In genomic region chr7:94565247-94565894, GRCh38 we compare ENCODE assay signal across 16 cellular contexts. TPM values are rescaled to one million over a fixed set of nuclear protein-coding genes. Genes with fewer than 3 reads are reported as not detected.
DNase-seq lines count a peak whose midpoint lies in the region; ATAC-seq, FAIRE-seq and TF ChIP-seq lines count a peak whose summit lies in the region.
"Had no signal": no experiment of that assay in that cellular context is flagged by ENCODE, and none has a peak within 500 bp of the region (broad histone marks: within the 10 kb centered on the region; RNA-seq: fewer than 3 reads in every experiment).

No MANE protein-coding gene starts in this region.

- no peaks in the 10 kb centered on the region for H3K9me3 Mint-ChIP-seq in stimulated activated memory B cell treated with anti-CD40 and anti-IgM and Interleukin-4, amounts not matched to agents 10 μg/mL and 1 μg/mL and 100 μg/mL, for 72 hours
- H3K9me3 Mint-ChIP-seq: CD8-positive, alpha-beta T cell; GM23338 had no signal

- no peak overlapping the region for H3K27ac ChIP-seq in A549

- H3K27ac Mint-ChIP-seq in stimulated activated memory B cell treated with anti-CD40 and anti-IgM and Interleukin-4, amounts not matched to agents 10 μg/mL and 1 μg/mL and 100 μg/mL, for 72 hours = no peak overlapping the region
- H3K27ac Mint-ChIP-seq: CD8-positive, alpha-beta T cell; GM23338; H9 had no signal

- H3K4me3 Mint-ChIP-seq in stimulated activated memory B cell treated with anti-CD40 and anti-IgM and Interleukin-4, amounts not matched to agents 10 μg/mL and 1 μg/mL and 100 μg/mL, for 72 hours = no peak overlapping the region
- H3K4me3 Mint-ChIP-seq: CD8-positive, alpha-beta T cell; GM23338; H9 had no signal

- no peak overlapping the region for H3K4me3 ChIP-seq in A549
- H3K4me3 ChIP-seq: GM23338 had no signal

- H3K27me3 Mint-ChIP-seq in stimulated activated memory B cell treated with anti-CD40 and anti-IgM and Interleukin-4, amounts not matched to agents 10 μg/mL and 1 μg/mL and 100 μg/mL, for 72 hours = no peaks in the 10 kb centered on the region

- no peak for DNase-seq in A549 (ENCODE audit: low read depth in 1 of 2, low spot score in 1 of 2)
- DNase-seq in MV-4-11 (lab: John Stamatoyannopoulos, UW) = peak; percentile 2
- no peak for DNase-seq in dedifferentiated amniotic fluid mesenchymal stem cell (ENCODE audit: extremely low spot score)
- no peak for DNase-seq in NCI-H1694 (lab: John Stamatoyannopoulos, UW)
- DNase-seq: 8988T; C1 segment of cervical spinal cord; Caco-2; CD8-positive, alpha-beta T cell; DMS153; DND-41; H9 had no signal

- TF ChIP-seq EP300 in A549 (IDR thresholded peaks at IDR 0.05) = no peak

- CTCF ChIA-PET in A549 (lab: Yijun Ruan, JAX) = no interaction called here

- WGBS in A549 (ENCODE audit: missing lambda C conversion rate) = 97% methylated on average over 4 of the region's 4 CpGs

- H3K36me3 Mint-ChIP-seq in stimulated activated memory B cell treated with anti-CD40 and anti-IgM and Interleukin-4, amounts not matched to agents 10 μg/mL and 1 μg/mL and 100 μg/mL, for 72 hours = peaks cover 29% of the 10 kb centered on the region

- H3K4me1 Mint-ChIP-seq in stimulated activated memory B cell treated with anti-CD40 and anti-IgM and Interleukin-4, amounts not matched to agents 10 μg/mL and 1 μg/mL and 100 μg/mL, for 72 hours = peaks cover 7% of the 10 kb centered on the region
- H3K4me1 Mint-ChIP-seq: GM23338, H9 had no signal

- no peak for TF ChIP-seq CTCF in A549 (IDR thresholded peaks at IDR 0.05)

- TF ChIP-seq RAD21 in A549 (conservative IDR thresholded peaks at IDR 0.05 in 1 of 2, IDR thresholded peaks at IDR 0.05 in 1 of 2) = no peak

- FAIRE-seq in A549 (lab: Jason Lieb, UNC) = no peak
- FAIRE-seq: GM12892 had no signal

- H3K4me2 ChIP-seq in A549 = no peak overlapping the region
- H3K4me2 ChIP-seq: GM23338 had no signal

- no peaks in the 10 kb centered on the region for H3K9me3 ChIP-seq in A549
- H3K9me3 ChIP-seq: Caco-2 had no signal

- no peak for TF ChIP-seq POLR2A in A549 (IDR thresholded peaks at IDR 0.05; ENCODE audit: low read length)

- H3K4me1 ChIP-seq in A549 = peaks cover under 1% of the 10 kb centered on the region; the same call in 1 of the 3 replicates

- no peak for ATAC-seq in A549
- ATAC-seq in stimulated activated memory B cell treated with anti-CD40 and anti-IgM and Interleukin-4, amounts not matched to agents 10 μg/mL and 1 μg/mL and 100 μg/mL, for 72 hours = peak; percentile 57
- no peak for ATAC-seq in GM21717 (IDR thresholded peaks at IDR 0.05; ENCODE audit: unreplicated experiment)
- ATAC-seq: CD8-positive, alpha-beta T cell; GM23338; HCT116 had no signal

- POLR2A ChIA-PET in A549 (lab: Yijun Ruan, JAX) = no interaction called here

TF ChIP-seq in A549, 52 proteins besides CTCF, POLR2A, EP300 and RAD21:
- TF ChIP-seq MAFK (IDR thresholded peaks at IDR 0.05; ENCODE audit: partially characterized antibody) (peak; percentile 46), KDM1A (IDR thresholded peaks at IDR 0.05; ENCODE audit: low read depth) (no peak), NPAS2 (CRISPR knock-in tag; IDR thresholded peaks at IDR 0.05; ENCODE audit: borderline replicate concordance) (no peak), MAZ (IDR thresholded peaks at IDR 0.05; ENCODE audit: borderline replicate concordance, low read depth, low read length) (no peak)

RNA-seq across cellular contexts. Expression of gene CASD1, which starts 55.8 kb away (rescaled TPM):
- polyA plus RNA-seq in A549 (2011; rRNA removed) = 26.8 and 35.4 TPM in 2 replicates
- polyA plus RNA-seq in A549 (2012; cell fraction: cytosol; rRNA removed) = 4.8 and 6.3 TPM in 2 replicates
- 4.8 and 9.0 TPM in 2 replicates for polyA plus RNA-seq in A549 (2012; cell fraction: nucleus; rRNA removed)
- polyA plus RNA-seq in A549 (2017; fragmentation: RNase III; extraction: RNeasy Plus Mini Kit Qiagen cat#74134 plus additional on column Dnase treatment) = 13.6 to 16.6 TPM (median 16.3 TPM) in 3 replicates
- polyA minus RNA-seq in A549 (2011; rRNA and poly(A)+ RNA removed) = 9.8 and 14.2 TPM in 2 replicates
